Comparison of ENCODE assay signal across 1 cellular context in genomic region chr20:25623736-25624499, GRCh38.
TF ChIP-seq lines count a peak whose summit lies in the region.

NANP (minus strand) TSS chr20:25624014; CDS start chr20:25623948, 66 bp downstream.

TF ChIP-seq in HepG2, 621 proteins besides CTCF, POLR2A, EP300 and RAD21 (continued from another document and continues in another):
- TF ChIP-seq THAP9 (CRISPR knock-in tag; IDR thresholded peaks at IDR 0.05; ENCODE audit: borderline replicate concordance) (peak; percentile 91), ZNF577 (CRISPR knock-in tag; IDR thresholded peaks at IDR 0.05; ENCODE audit: borderline replicate concordance, low read depth) (peak; percentile 98; the same call in 1 of the 2 replicates), REXO4 (CRISPR knock-in tag; IDR thresholded peaks at IDR 0.05; ENCODE audit: borderline replicate concordance) (peak; percentile 98), ZNF589 (CRISPR knock-in tag; conservative IDR thresholded peaks at IDR 0.05) (peak; percentile 95), XRCC5 (optimal IDR thresholded peaks at IDR 0.05; ENCODE audit: low read length) (peak; percentile 14), ZNF24 (IDR thresholded peaks at IDR 0.05) (peak; percentile 17; the same call in 1 of the 2 replicates), ZBTB44 (CRISPR knock-in tag; IDR thresholded peaks at IDR 0.05) (peak; percentile 61), TEF (CRISPR knock-in tag; IDR thresholded peaks at IDR 0.05) (peak; percentile 74; the same call in 1 of the 2 replicates), ZNF713 (CRISPR knock-in tag; IDR thresholded peaks at IDR 0.05) (peak; percentile 96), ZNF256 (CRISPR knock-in tag; conservative IDR thresholded peaks at IDR 0.05) (peak; percentile 70), PRDM15 (CRISPR knock-in tag; IDR thresholded peaks at IDR 0.05) (no peak; the same call in 1 of the 2 replicates), CREBL2 (CRISPR knock-in tag; IDR thresholded peaks at IDR 0.05; ENCODE audit: borderline replicate concordance) (peak; percentile 98), ZSCAN21 (CRISPR knock-in tag; IDR thresholded peaks at IDR 0.05; ENCODE audit: borderline replicate concordance) (peak; percentile 97), ZNF746 (CRISPR knock-in tag; IDR thresholded peaks at IDR 0.05) (peak; percentile 94), BHLHE40 (IDR thresholded peaks at IDR 0.05; ENCODE audit: low read length) (peak; percentile 69), POGK (CRISPR knock-in tag; conservative IDR thresholded peaks at IDR 0.05) (peak; percentile 96), PBX3 (CRISPR knock-in tag; IDR thresholded peaks at IDR 0.05; ENCODE audit: borderline replicate concordance) (peak; percentile 87; the same call in 1 of the 2 replicates), ADNP (CRISPR knock-in tag; IDR thresholded peaks at IDR 0.05) (no peak), ZNF609 (CRISPR knock-in tag; IDR thresholded peaks at IDR 0.05; ENCODE audit: borderline replicate concordance) (peak; percentile 25; the same call in 1 of the 2 replicates), ZNF556 (CRISPR knock-in tag; IDR thresholded peaks at IDR 0.05; ENCODE audit: borderline replicate concordance) (peak; percentile 95), HES4 (CRISPR knock-in tag; IDR thresholded peaks at IDR 0.05; ENCODE audit: borderline replicate concordance) (peak; percentile 100), ZNF644 (CRISPR knock-in tag; IDR thresholded peaks at IDR 0.05; ENCODE audit: low read depth) (peak; percentile 34; the same call in 1 of the 2 replicates), SNAI1 (CRISPR knock-in tag; IDR thresholded peaks at IDR 0.05; ENCODE audit: borderline replicate concordance) (peak; percentile 99), UBTF (CRISPR knock-in tag; IDR thresholded peaks at IDR 0.05) (peak; percentile 96), DZIP1 (CRISPR knock-in tag; IDR thresholded peaks at IDR 0.05) (peak; percentile 100), KLF12 (CRISPR knock-in tag; IDR thresholded peaks at IDR 0.05; ENCODE audit: borderline replicate concordance) (peak; percentile 69), PCBP1 (IDR thresholded peaks at IDR 0.05; ENCODE audit: borderline replicate concordance, low read depth, low read length) (no peak), SOX5 (CRISPR knock-in tag; IDR thresholded peaks at IDR 0.05; ENCODE audit: borderline replicate concordance) (peak; percentile 78; the same call in 1 of the 2 replicates), ZNF296 (CRISPR knock-in tag; conservative IDR thresholded peaks at IDR 0.05) (peak; percentile 98; the same call in 1 of the 2 replicates), SNAPC5 (CRISPR knock-in tag; IDR thresholded peaks at IDR 0.05; ENCODE audit: borderline replicate concordance) (peak; percentile 6; the same call in 1 of the 2 replicates), TGIF2 (CRISPR knock-in tag; IDR thresholded peaks at IDR 0.05) (peak; percentile 78; the same call in 1 of the 2 replicates)
